ENCODE assay signal across 1 cellular context in the genomic region with DNA sequence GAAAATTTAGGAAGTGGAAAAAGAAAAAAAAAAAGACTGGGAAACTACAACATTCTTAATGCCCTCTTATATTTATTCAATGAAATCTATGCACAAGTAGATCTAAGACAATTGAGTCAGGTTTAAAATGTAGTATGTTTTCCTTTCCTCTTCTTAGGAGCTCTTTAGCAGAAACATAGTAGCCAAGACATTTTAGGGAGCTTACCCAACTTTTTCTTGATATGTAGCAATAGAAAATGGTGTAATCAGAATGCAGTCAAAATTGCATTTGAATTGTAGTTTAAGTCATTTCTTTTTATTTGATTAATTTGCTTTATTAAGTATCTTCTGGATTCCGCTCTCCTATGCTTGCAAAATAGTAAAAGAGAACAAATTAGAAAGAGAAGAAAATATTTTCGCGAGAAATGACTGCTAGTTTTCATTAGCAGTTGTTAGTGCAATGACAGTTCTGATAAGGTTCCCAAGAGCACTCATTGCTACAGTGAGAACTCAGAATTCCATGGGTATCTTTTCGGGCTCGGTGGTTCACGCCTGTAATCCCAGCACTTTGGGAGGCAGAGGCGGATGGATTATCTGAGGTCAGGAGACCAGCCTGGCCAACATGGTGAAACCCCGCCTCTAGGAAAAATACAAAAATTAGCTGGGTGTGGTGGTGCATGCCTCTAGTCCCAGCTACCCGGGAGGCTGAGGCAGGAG.
TF ChIP-seq lines count a peak whose summit lies in the region.

No MANE protein-coding gene starts in this region.

TF ChIP-seq in K562, 482 proteins besides CTCF, POLR2A, EP300 and RAD21 (continues in another document):
- TF ChIP-seq ZNF282 (CRISPR knock-in tag; IDR thresholded peaks at IDR 0.05) = no peak
- TF ChIP-seq SOX6 (IDR thresholded peaks at IDR 0.05) = no peak
- no peak for TF ChIP-seq FOSL1 (tag; conservative IDR thresholded peaks at IDR 0.05)
- TF ChIP-seq TARDBP (IDR thresholded peaks at IDR 0.05) = no peak
- peak; percentile 50; the same call in 1 of the 2 replicates for TF ChIP-seq NFRKB (IDR thresholded peaks at IDR 0.05; ENCODE audit: low read depth)
- no peak for TF ChIP-seq PTRF (tag; IDR thresholded peaks at IDR 0.05)
- no peak for TF ChIP-seq HLTF (IDR thresholded peaks at IDR 0.05)
- no peak for TF ChIP-seq EHMT2 (IDR thresholded peaks at IDR 0.05)
- TF ChIP-seq NR3C1 (CRISPR knock-in tag; IDR thresholded peaks at IDR 0.05) = no peak
- no peak for TF ChIP-seq HCFC1 (IDR thresholded peaks at IDR 0.05; ENCODE audit: low read depth, low read length)
- no peak for TF ChIP-seq SREBF2 (CRISPR knock-in tag; IDR thresholded peaks at IDR 0.05)
- TF ChIP-seq CTBP1 (IDR thresholded peaks at IDR 0.05; ENCODE audit: borderline replicate concordance) = 0 out of 2 replicates have a peak, but pooled peaks have one; percentile 29
- no peak for TF ChIP-seq DDX20 (tag; IDR thresholded peaks at IDR 0.05; ENCODE audit: low read depth)
- TF ChIP-seq, protein P1, sequence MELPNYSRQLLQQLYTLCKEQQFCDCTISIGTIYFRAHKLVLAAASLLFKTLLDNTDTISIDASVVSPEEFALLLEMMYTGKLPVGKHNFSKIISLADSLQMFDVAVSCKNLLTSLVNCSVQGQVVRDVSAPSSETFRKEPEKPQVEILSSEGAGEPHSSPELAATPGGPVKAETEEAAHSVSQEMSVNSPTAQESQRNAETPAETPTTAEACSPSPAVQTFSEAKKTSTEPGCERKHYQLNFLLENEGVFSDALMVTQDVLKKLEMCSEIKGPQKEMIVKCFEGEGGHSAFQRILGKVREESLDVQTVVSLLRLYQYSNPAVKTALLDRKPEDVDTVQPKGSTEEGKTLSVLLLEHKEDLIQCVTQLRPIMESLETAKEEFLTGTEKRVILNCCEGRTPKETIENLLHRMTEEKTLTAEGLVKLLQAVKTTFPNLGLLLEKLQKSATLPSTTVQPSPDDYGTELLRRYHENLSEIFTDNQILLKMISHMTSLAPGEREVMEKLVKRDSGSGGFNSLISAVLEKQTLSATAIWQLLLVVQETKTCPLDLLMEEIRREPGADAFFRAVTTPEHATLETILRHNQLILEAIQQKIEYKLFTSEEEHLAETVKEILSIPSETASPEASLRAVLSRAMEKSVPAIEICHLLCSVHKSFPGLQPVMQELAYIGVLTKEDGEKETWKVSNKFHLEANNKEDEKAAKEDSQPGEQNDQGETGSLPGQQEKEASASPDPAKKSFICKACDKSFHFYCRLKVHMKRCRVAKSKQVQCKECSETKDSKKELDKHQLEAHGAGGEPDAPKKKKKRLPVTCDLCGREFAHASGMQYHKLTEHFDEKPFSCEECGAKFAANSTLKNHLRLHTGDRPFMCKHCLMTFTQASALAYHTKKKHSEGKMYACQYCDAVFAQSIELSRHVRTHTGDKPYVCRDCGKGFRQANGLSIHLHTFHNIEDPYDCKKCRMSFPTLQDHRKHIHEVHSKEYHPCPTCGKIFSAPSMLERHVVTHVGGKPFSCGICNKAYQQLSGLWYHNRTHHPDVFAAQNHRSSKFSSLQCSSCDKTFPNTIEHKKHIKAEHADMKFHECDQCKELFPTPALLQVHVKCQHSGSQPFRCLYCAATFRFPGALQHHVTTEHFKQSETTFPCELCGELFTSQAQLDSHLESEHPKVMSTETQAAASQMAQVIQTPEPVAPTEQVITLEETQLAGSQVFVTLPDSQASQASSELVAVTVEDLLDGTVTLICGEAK (IDR thresholded peaks at IDR 0.05) = 0 out of 2 replicates have a peak, but pooled peaks have one; percentile 8
- TF ChIP-seq, protein P1 (CRISPR knock-in tag; IDR thresholded peaks at IDR 0.05) = no peak
- peak; percentile 25; the same call in 1 of the 2 replicates for TF ChIP-seq SMARCE1 (IDR thresholded peaks at IDR 0.05)
- TF ChIP-seq, protein P2, sequence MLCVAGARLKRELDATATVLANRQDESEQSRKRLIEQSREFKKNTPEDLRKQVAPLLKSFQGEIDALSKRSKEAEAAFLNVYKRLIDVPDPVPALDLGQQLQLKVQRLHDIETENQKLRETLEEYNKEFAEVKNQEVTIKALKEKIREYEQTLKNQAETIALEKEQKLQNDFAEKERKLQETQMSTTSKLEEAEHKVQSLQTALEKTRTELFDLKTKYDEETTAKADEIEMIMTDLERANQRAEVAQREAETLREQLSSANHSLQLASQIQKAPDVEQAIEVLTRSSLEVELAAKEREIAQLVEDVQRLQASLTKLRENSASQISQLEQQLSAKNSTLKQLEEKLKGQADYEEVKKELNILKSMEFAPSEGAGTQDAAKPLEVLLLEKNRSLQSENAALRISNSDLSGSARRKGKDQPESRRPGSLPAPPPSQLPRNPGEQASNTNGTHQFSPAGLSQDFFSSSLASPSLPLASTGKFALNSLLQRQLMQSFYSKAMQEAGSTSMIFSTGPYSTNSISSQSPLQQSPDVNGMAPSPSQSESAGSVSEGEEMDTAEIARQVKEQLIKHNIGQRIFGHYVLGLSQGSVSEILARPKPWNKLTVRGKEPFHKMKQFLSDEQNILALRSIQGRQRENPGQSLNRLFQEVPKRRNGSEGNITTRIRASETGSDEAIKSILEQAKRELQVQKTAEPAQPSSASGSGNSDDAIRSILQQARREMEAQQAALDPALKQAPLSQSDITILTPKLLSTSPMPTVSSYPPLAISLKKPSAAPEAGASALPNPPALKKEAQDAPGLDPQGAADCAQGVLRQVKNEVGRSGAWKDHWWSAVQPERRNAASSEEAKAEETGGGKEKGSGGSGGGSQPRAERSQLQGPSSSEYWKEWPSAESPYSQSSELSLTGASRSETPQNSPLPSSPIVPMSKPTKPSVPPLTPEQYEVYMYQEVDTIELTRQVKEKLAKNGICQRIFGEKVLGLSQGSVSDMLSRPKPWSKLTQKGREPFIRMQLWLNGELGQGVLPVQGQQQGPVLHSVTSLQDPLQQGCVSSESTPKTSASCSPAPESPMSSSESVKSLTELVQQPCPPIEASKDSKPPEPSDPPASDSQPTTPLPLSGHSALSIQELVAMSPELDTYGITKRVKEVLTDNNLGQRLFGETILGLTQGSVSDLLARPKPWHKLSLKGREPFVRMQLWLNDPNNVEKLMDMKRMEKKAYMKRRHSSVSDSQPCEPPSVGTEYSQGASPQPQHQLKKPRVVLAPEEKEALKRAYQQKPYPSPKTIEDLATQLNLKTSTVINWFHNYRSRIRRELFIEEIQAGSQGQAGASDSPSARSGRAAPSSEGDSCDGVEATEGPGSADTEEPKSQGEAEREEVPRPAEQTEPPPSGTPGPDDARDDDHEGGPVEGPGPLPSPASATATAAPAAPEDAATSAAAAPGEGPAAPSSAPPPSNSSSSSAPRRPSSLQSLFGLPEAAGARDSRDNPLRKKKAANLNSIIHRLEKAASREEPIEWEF (CRISPR knock-in tag; IDR thresholded peaks at IDR 0.05) = no peak
- 0 out of 2 replicates have a peak, but pooled peaks have one; percentile 45 for TF ChIP-seq DMBX1 (CRISPR knock-in tag; IDR thresholded peaks at IDR 0.05; ENCODE audit: borderline replicate concordance)
- TF ChIP-seq, protein P3, sequence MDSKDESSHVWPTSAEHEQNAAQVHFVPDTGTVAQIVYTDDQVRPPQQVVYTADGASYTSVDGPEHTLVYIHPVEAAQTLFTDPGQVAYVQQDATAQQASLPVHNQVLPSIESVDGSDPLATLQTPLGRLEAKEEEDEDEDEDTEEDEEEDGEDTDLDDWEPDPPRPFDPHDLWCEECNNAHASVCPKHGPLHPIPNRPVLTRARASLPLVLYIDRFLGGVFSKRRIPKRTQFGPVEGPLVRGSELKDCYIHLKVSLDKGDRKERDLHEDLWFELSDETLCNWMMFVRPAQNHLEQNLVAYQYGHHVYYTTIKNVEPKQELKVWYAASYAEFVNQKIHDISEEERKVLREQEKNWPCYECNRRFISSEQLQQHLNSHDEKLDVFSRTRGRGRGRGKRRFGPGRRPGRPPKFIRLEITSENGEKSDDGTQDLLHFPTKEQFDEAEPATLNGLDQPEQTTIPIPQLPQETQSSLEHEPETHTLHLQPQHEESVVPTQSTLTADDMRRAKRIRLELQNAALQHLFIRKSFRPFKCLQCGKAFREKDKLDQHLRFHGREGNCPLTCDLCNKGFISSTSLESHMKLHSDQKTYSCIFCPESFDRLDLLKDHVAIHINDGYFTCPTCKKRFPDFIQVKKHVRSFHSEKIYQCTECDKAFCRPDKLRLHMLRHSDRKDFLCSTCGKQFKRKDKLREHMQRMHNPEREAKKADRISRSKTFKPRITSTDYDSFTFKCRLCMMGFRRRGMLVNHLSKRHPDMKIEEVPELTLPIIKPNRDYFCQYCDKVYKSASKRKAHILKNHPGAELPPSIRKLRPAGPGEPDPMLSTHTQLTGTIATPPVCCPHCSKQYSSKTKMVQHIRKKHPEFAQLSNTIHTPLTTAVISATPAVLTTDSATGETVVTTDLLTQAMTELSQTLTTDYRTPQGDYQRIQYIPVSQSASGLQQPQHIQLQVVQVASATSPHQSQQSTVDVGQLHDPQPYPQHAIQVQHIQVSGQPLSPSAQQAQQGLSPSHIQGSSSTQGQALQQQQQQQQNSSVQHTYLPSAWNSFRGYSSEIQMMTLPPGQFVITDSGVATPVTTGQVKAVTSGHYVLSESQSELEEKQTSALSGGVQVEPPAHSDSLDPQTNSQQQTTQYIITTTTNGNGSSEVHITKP (IDR thresholded peaks at IDR 0.05; ENCODE audit: partially characterized antibody) = no peak
- no peak for TF ChIP-seq ZNF408 (CRISPR knock-in tag; IDR thresholded peaks at IDR 0.05; ENCODE audit: low read depth)
- no peak for TF ChIP-seq ZNF561 (CRISPR knock-in tag; conservative IDR thresholded peaks at IDR 0.05)
- no peak for TF ChIP-seq NR2C1 (IDR thresholded peaks at IDR 0.05)
- TF ChIP-seq NR2C1 (tag; IDR thresholded peaks at IDR 0.05) = no peak
- peak; percentile 90 for TF ChIP-seq CEBPB (tag; IDR thresholded peaks at IDR 0.05)
- TF ChIP-seq, protein P4, sequence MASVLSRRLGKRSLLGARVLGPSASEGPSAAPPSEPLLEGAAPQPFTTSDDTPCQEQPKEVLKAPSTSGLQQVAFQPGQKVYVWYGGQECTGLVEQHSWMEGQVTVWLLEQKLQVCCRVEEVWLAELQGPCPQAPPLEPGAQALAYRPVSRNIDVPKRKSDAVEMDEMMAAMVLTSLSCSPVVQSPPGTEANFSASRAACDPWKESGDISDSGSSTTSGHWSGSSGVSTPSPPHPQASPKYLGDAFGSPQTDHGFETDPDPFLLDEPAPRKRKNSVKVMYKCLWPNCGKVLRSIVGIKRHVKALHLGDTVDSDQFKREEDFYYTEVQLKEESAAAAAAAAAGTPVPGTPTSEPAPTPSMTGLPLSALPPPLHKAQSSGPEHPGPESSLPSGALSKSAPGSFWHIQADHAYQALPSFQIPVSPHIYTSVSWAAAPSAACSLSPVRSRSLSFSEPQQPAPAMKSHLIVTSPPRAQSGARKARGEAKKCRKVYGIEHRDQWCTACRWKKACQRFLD (CRISPR knock-in tag; IDR thresholded peaks at IDR 0.05) = no peak
- TF ChIP-seq ZNF253 (CRISPR knock-in tag; conservative IDR thresholded peaks at IDR 0.05) = no peak
- TF ChIP-seq CEBPG (CRISPR knock-in tag; IDR thresholded peaks at IDR 0.05) = no peak
- peak; percentile 75 to 89 for TF ChIP-seq CEBPG (tag; conservative IDR thresholded peaks at IDR 0.05 in 1 of 2, IDR thresholded peaks at IDR 0.05 in 1 of 2)
- TF ChIP-seq, protein P5, sequence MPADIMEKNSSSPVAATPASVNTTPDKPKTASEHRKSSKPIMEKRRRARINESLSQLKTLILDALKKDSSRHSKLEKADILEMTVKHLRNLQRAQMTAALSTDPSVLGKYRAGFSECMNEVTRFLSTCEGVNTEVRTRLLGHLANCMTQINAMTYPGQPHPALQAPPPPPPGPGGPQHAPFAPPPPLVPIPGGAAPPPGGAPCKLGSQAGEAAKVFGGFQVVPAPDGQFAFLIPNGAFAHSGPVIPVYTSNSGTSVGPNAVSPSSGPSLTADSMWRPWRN (IDR thresholded peaks at IDR 0.05; ENCODE audit: low read depth) = no peak
- 0 out of 2 replicates have a peak, but pooled peaks have one; percentile 13 for TF ChIP-seq CC2D1A (IDR thresholded peaks at IDR 0.05)
- no peak for TF ChIP-seq BHLHE40 (IDR thresholded peaks at IDR 0.05; ENCODE audit: low read length)
- peak; percentile 38; the same call in 1 of the 2 replicates for TF ChIP-seq BCOR (IDR thresholded peaks at IDR 0.05)
- no peak for TF ChIP-seq ZNF586 (CRISPR knock-in tag; conservative IDR thresholded peaks at IDR 0.05)
- TF ChIP-seq HNRNPL (IDR thresholded peaks at IDR 0.05; ENCODE audit: low read depth, low read length) = no peak
- no peak for TF ChIP-seq ZNF174 (CRISPR knock-in tag; IDR thresholded peaks at IDR 0.05)
- TF ChIP-seq, protein P6, sequence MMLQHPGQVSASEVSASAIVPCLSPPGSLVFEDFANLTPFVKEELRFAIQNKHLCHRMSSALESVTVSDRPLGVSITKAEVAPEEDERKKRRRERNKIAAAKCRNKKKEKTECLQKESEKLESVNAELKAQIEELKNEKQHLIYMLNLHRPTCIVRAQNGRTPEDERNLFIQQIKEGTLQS (IDR thresholded peaks at IDR 0.05) = peak; percentile 13; the same call in 1 of the 2 replicates
- TF ChIP-seq, protein P6 (CRISPR knock-in tag; conservative IDR thresholded peaks at IDR 0.05) = no peak
